ENCODE assay signal across 11 cellular contexts in the genomic region with DNA sequence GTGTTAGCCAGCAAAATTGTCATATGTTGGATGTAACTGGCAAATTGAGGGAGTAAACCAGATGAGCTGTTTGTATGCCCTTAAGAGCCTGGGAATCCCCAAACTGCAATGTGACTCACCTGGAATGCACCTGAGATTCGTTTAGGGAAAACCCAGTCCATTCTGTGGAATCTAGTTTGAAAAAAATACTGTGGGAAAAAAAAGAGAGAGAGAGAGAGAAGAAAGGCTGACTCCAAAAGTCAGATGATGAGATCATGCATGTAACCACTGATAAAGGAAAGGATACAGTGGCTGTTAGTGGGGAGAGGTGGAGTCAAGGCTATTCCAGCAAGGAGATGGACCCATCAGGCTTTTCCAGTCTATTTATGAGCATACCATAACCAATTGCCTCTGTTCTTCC. TPM values are rescaled to one million over a fixed set of nuclear protein-coding genes. Genes with fewer than 3 reads are reported as not detected.
DNase-seq lines count a peak whose midpoint lies in the region; ATAC-seq and TF ChIP-seq lines count a peak whose summit lies in the region.
"Had no signal": no experiment of that assay in that cellular context is flagged by ENCODE, and none has a peak within 500 bp of the region (broad histone marks: within the 10 kb centered on the region; RNA-seq: fewer than 3 reads in every experiment).

No MANE protein-coding gene starts in this region.

- DNase-seq in EL: peak; percentile 24
- DNase-seq in HK-2 (ENCODE audit: unreplicated experiment): peak; percentile 11
- DNase-seq in amniotic epithelial cell (ENCODE audit: low read depth): peak; percentile 65
- DNase-seq in left lung: no peak
- DNase-seq in GM10248 (ENCODE audit: extremely low spot score): no peak
- DNase-seq in 8988T: no peak
- no peak for DNase-seq in activated effector memory CD4-positive, alpha-beta T cell treated with Interleukin-2 at 50 U/mL for 16 hours
- DNase-seq: midbrain had no signal

- TF ChIP-seq CTCF in left lung (IDR thresholded peaks at IDR 0.05) (no peak), GM10248 (IDR thresholded peaks at IDR 0.05; ENCODE audit: control extremely low read depth, extremely low read depth, low read depth, missing control alignments) (no peak)

- CTCF ChIA-PET in GM10248 (lab: Yijun Ruan, JAX): no interaction called here

- no peaks in the 10 kb centered on the region for H3K27me3 ChIP-seq in left lung
- H3K27me3 ChIP-seq: ascending aorta, right atrium auricular region had no signal

- intact Hi-C loops in left lung (cut with DNase I): no loop called here

- H3K9me3 ChIP-seq in left lung: no peaks in the 10 kb centered on the region
- H3K9me3 ChIP-seq: ascending aorta, right atrium auricular region had no signal

- ATAC-seq in left lung: peak; percentile 32

- H3K4me3 ChIP-seq in left lung: no peak overlapping the region
- H3K4me3 ChIP-seq: ascending aorta, right atrium auricular region had no signal

- H3K36me3 ChIP-seq in left lung: no peaks in the 10 kb centered on the region
- H3K36me3 ChIP-seq: ascending aorta, right atrium auricular region, WERI-Rb-1 had no signal

- H3K27ac ChIP-seq in left lung: no peak overlapping the region
- H3K27ac ChIP-seq: ascending aorta, right atrium auricular region had no signal

- no peaks in the 10 kb centered on the region for H3K4me1 ChIP-seq in left lung
- H3K4me1 ChIP-seq: ascending aorta, right atrium auricular region had no signal

- POLR2A ChIA-PET in GM10248 (lab: Yijun Ruan, JAX): no interaction called here

RNA-seq across cellular contexts. Expression of gene SLC9A7, which starts 48.5 kb away (rescaled TPM):
- 10 to 100 TPM in 1 of 2 donors, 1 to 10 TPM in 1; 7.6 to 10.5 TPM for total RNA-seq in left lung

Comparison
In these comparisons a context has a peak if more than half of its experiments do, and no peak if none do; other contexts are left out.
1. DNase-seq: peak in EL (single experiment), HK-2 (single experiment) and amniotic epithelial cell (single experiment); none in left lung (0 of 2), GM10248 (single experiment), 8988T (single experiment) and activated effector memory CD4-positive, alpha-beta T cell treated with Interleukin-2 at 50 U/mL for 16 hours (single experiment).